In genomic region chr15:100703032-100703578, GRCh38 we compare ENCODE assay signal across 8 cellular contexts.
DNase-seq lines count a peak whose midpoint lies in the region; ATAC-seq and TF ChIP-seq lines count a peak whose summit lies in the region.

No MANE protein-coding gene starts in this region.

- H3K4me1 ChIP-seq in Karpas-422 (ENCODE audit: low read length): no peaks in the 10 kb centered on the region

- no peak for TF ChIP-seq CTCF in CD4-positive, alpha-beta T cell (IDR thresholded peaks at IDR 0.05)

- no peaks in the 10 kb centered on the region for H3K36me3 Mint-ChIP-seq in CD4-positive, alpha-beta T cell (ENCODE audit: low read depth)

- H3K79me2 ChIP-seq in Karpas-422 (ENCODE audit: low read length): no peaks in the 10 kb centered on the region

- ATAC-seq in GM18502 (IDR thresholded peaks at IDR 0.05; ENCODE audit: poor library complexity, unreplicated experiment) (peak; percentile 100), GM21619 (IDR thresholded peaks at IDR 0.05; ENCODE audit: unreplicated experiment) (peak; percentile 100)
- ATAC-seq in CD4-positive, alpha-beta T cell (ENCODE audit: poor library complexity): no peak

- H3K4me3 Mint-ChIP-seq in CD4-positive, alpha-beta T cell: no peak overlapping the region

- no peak overlapping the region for H3K9ac ChIP-seq in Karpas-422 (ENCODE audit: low read length)

- H3K9me2 ChIP-seq in Karpas-422 (replicated peaks; ENCODE audit: insufficient read depth, low read length): no peaks in the 10 kb centered on the region

- no peak overlapping the region for H3K4me2 ChIP-seq in Karpas-422 (ENCODE audit: low read depth, low read length, poor library complexity, severe bottlenecking)

- DNase-seq in Karpas-422 (peak; percentile 55), fibroblast of peridontal ligament (ENCODE audit: extremely low read depth) (peak; percentile 29), NCI-H526 (lab: John Stamatoyannopoulos, UW) (no peak), activated gamma-delta T cell treated with Interleukin-2 at 50 U/mL for 16 hours (no peak), HuH-7.5 (ENCODE audit: low spot score) (no peak)
- no peak for DNase-seq in CD4-positive, alpha-beta T cell

- no peaks in the 10 kb centered on the region for H3K9me3 ChIP-seq in Karpas-422 (ENCODE audit: low read length)
- H3K9me3 ChIP-seq in CD4-positive, alpha-beta T cell (ENCODE audit: control insufficient read depth, low read length): no peaks in the 10 kb centered on the region

- H3K4me3 ChIP-seq in Karpas-422 (ENCODE audit: low read length): no peak overlapping the region

- H3K9me3 Mint-ChIP-seq in CD4-positive, alpha-beta T cell: no peaks in the 10 kb centered on the region

- H3K27ac ChIP-seq in Karpas-422 (ENCODE audit: low read length): no peak overlapping the region
- H3K27ac ChIP-seq in CD4-positive, alpha-beta T cell (ENCODE audit: low read depth, low read length): no peak overlapping the region

- no peak overlapping the region for H3K27ac Mint-ChIP-seq in CD4-positive, alpha-beta T cell

- intact Hi-C loops in CD4-positive, alpha-beta T cell (cut with DNase I, micrococcal nuclease): no loop called here

- no peaks in the 10 kb centered on the region for H4K20me1 ChIP-seq in Karpas-422 (ENCODE audit: insufficient read depth, low read depth, low read length)

- POLR2A ChIA-PET in CD4-positive, alpha-beta T cell (lab: Charles Lee): no interaction called here

- H3K4me1 Mint-ChIP-seq in CD4-positive, alpha-beta T cell (ENCODE audit: low read depth): no peaks in the 10 kb centered on the region

- CTCF ChIA-PET in CD4-positive, alpha-beta T cell (lab: Charles Lee): no interaction called here

- H3K27me3 ChIP-seq in Karpas-422 (ENCODE audit: low read length): no peaks in the 10 kb centered on the region
- peaks cover 13% of the 10 kb centered on the region for H3K27me3 ChIP-seq in CD4-positive, alpha-beta T cell (ENCODE audit: control insufficient read depth, insufficient read depth, low read length)

- no peaks in the 10 kb centered on the region for H3K36me3 ChIP-seq in Karpas-422 (ENCODE audit: insufficient read depth, low read length)

- peaks cover 49% of the 10 kb centered on the region for H3K27me3 Mint-ChIP-seq in CD4-positive, alpha-beta T cell

- H2AFZ ChIP-seq in Karpas-422 (ENCODE audit: low read length): no peak overlapping the region

Comparison
In these comparisons a context has a peak if more than half of its experiments do, and no peak if none do; other contexts are left out.
1. DNase-seq: peak in Karpas-422 (single experiment) and fibroblast of peridontal ligament (single experiment); none in CD4-positive, alpha-beta T cell (0 of 10), NCI-H526 (0 of 2), activated gamma-delta T cell treated with Interleukin-2 at 50 U/mL for 16 hours (single experiment) and HuH-7.5 (single experiment).